24 cellular contexts compared by ENCODE assay signal in the genomic region with DNA sequence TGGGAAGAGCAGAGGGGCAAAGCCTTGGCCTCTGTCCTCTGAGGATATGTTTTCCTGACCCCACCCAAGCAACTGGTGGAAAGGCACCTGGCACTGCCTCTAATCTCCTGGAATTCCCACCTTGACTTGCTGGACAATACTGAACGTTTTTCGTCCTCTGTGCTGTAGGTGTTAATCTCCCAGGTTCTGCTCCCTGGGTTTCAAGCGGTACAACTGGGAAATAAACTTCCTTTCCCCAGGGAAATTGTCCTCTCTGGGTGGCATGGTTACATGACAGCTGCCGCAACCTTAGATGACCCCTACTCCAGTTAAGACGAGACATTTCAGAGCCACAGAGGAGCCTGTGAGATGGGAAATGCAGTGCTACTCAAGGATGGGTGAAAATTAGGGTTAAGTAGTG. TPM values are rescaled to one million over a fixed set of nuclear protein-coding genes. Genes with fewer than 3 reads are reported as not detected.
DNase-seq lines count a peak whose midpoint lies in the region; ATAC-seq and TF ChIP-seq lines count a peak whose summit lies in the region.
"Had no signal": no experiment of that assay in that cellular context is flagged by ENCODE, and none has a peak within 500 bp of the region (broad histone marks: within the 10 kb centered on the region; RNA-seq: fewer than 3 reads in every experiment).

No MANE protein-coding gene starts in this region.

- peaks cover 68% of the 10 kb centered on the region for H3F3A ChIP-seq in PC-9 (ENCODE audit: insufficient read depth, low read depth)

- TF ChIP-seq POLR2A in IMR-90 (IDR thresholded peaks at IDR 0.05; ENCODE audit: low read depth, low read length), result no peak
- no peak for TF ChIP-seq POLR2A in erythroblast (IDR thresholded peaks at IDR 0.05; ENCODE audit: low read length)

- H4K20me1 ChIP-seq in IMR-90 (ENCODE audit: insufficient read depth, low read length) (no peaks in the 10 kb centered on the region), PC-9 (ENCODE audit: insufficient read depth) (no peaks in the 10 kb centered on the region)

- no peak for ATAC-seq in IMR-90 (ENCODE audit: low read depth)
- peak in 3 of 4 donors; percentile 26 to 47 (median 33) for ATAC-seq in psoas muscle
- ATAC-seq in T-cell (replicated peaks in 1 of 4), result no peak
- ATAC-seq: CD8-positive, alpha-beta T cell had no signal

- peak overlapping the region; percentile 98 for H2BK120ac ChIP-seq in IMR-90 (ENCODE audit: low read depth, low read length)

- no peak overlapping the region; the same call in 1 of the 2 replicates for H3K27ac ChIP-seq in IMR-90 (ENCODE audit: insufficient read depth, low read length)
- H3K27ac ChIP-seq in PC-9, result peak overlapping the region; percentile 84
- peak overlapping the region; percentile 95 for H3K27ac ChIP-seq in epithelial cell of prostate
- H3K27ac ChIP-seq in psoas muscle, result no peak overlapping the region
- H3K27ac ChIP-seq: cardiac muscle cell, coronary artery, neutrophil, thoracic aorta had no signal

- H3K14ac ChIP-seq in IMR-90 (replicated peaks; ENCODE audit: low read depth, low read length), result peak overlapping the region; percentile 94

- peak overlapping the region; percentile 4; the same call in 1 of the 3 replicates for H2BK15ac ChIP-seq in IMR-90 (ENCODE audit: low read depth, low read length)

- H2AK9ac ChIP-seq in IMR-90 (replicated peaks; ENCODE audit: low read depth, low read length, poor library complexity), result peak overlapping the region; percentile 74

- CTCF ChIA-PET in IMR-90 (lab: Yijun Ruan, JAX), result interaction anchor here (0.7 to 1.7 kb wide), 2 partner anchors 16 to 75 kb away, joined by 3 to 7 read pairs; no protein-coding TSS in a partner anchor
- CTCF ChIA-PET in PC-9 (lab: Charles Lee), result interaction anchor here (1.3 kb wide), 1 partner anchor 75 kb away, joined by 11 read pairs; no protein-coding TSS in a partner anchor
- CTCF ChIA-PET in T-cell (lab: Charles Lee), result no interaction called here

- no peaks in the 10 kb centered on the region for H3K9me3 Mint-ChIP-seq in T-cell
- H3K9me3 Mint-ChIP-seq: activated B cell treated with CpG ODN at 0.5 μM for 24 hours; CD8-positive, alpha-beta T cell; stimulated activated naive CD8-positive, alpha-beta T cell treated with anti-CD3 and anti-CD28 coated beads, Interleukin-15, Interleukin-2, amounts not matched to agents 100 ng/mL and 50 ng/mL, for 24 hours had no signal

- H3K36me3 Mint-ChIP-seq in T-cell, result no peaks in the 10 kb centered on the region
- H3K36me3 Mint-ChIP-seq: CD8-positive, alpha-beta T cell had no signal

- H2AK5ac ChIP-seq in IMR-90 (ENCODE audit: low read depth, low read length), result peak overlapping the region; percentile 99

- peak overlapping the region; percentile 26 for H2AFZ ChIP-seq in IMR-90 (replicated peaks; ENCODE audit: low read length, poor library complexity)
- H2AFZ ChIP-seq in PC-9, result no peak overlapping the region

- no CpG with 5 or more reads among the region's 5 CpGs for WGBS in IMR-90 (ENCODE audit: extremely low coverage in 2 of 2, insufficient read length in 1 of 2), 2 experiments
- WGBS in psoas muscle, 3 donors, result 22 to 36% (median 32%) methylated on average over 5 of the region's 5 CpGs

- H3K27me3 ChIP-seq in IMR-90 (ENCODE audit: control insufficient read depth, insufficient read depth, low read length) (no peaks in the 10 kb centered on the region), PC-9 (ENCODE audit: insufficient read depth, low read depth) (no peaks in the 10 kb centered on the region), psoas muscle (ENCODE audit: insufficient read depth in 3 of 3, low read length in 2 of 3) (no peaks in the 10 kb centered on the region)
- H3K27me3 ChIP-seq: neutrophil had no signal

- H3K4me1 ChIP-seq in IMR-90 (ENCODE audit: control insufficient read depth, insufficient read depth, low read length) (peaks cover 20% of the 10 kb centered on the region), PC-9 (replicated peaks; ENCODE audit: insufficient read depth) (peaks cover 50% of the 10 kb centered on the region), psoas muscle (peaks cover 15% of the 10 kb centered on the region)

- H3K4ac ChIP-seq in IMR-90 (ENCODE audit: low read depth, low read length), result peak overlapping the region; percentile 97

- H3K9ac ChIP-seq in IMR-90 (ENCODE audit: low read depth, low read length), result no peak overlapping the region

- TF ChIP-seq CTCF in IMR-90 (conservative IDR thresholded peaks at IDR 0.05; ENCODE audit: low read depth, low read length) (no peak), PC-9 (conservative IDR thresholded peaks at IDR 0.05) (no peak), psoas muscle (IDR thresholded peaks at IDR 0.05) (no peak)

- BruUV-seq in IMR-90 (replicated peaks; lab: Mats Ljungman, UMichigan) (no TSS peak), PC-9 (replicated peaks; lab: Mats Ljungman, UMichigan) (TSS peak; percentile 97)

- no peak for DNase-seq in IMR-90
- DNase-seq in PC-9, result no peak
- no peak for DNase-seq in epithelial cell of prostate (ENCODE audit: low read depth, low spot score)
- no peak for DNase-seq in psoas muscle
- DNase-seq in T-cell, result no peak
- no peak for DNase-seq in erythroblast (lab: John Stamatoyannopoulos, UW)
- no peak for DNase-seq in stimulated activated CD4-positive, alpha-beta T cell treated with anti-CD3 and anti-CD28 coated beads, Interleukin-2, amount 100 ng/mL, for 48 hours
- no peak for DNase-seq in AG08396 (ENCODE audit: low spot score)
- DNase-seq: activated B cell treated with CpG ODN at 0.5 μM for 24 hours; activated CD4-positive, alpha-beta T cell treated with anti-CD3 and anti-CD28 coated beads, Interleukin-2, amount 50 U/mL, for 4 hours; activated naive CD4-positive, alpha-beta T cell treated with anti-CD3 and anti-CD28 coated beads, Interleukin-2, amount 50 U/mL, for 16 hours; CD8-positive, alpha-beta T cell; DMS 273 treated with DMSO at 0.1 percent for 48 hours; effector memory CD4-positive, alpha-beta T cell; foreskin melanocyte; left cardiac atrium; NCI-H1092; NCI-H187 treated with DMSO at 0.1 percent for 48 hours had no signal

- in situ Hi-C loops in IMR-90 (cut with MboI; ENCODE audit: low sequenced_read_pairs), result no loop called here

- dilution Hi-C loops in IMR-90 (cut with HindIII; ENCODE audit: low sequenced_read_pairs, unreplicated experiment), result no loop called here

- H3K56ac ChIP-seq in IMR-90 (ENCODE audit: extremely low read depth, insufficient read depth, low read length), result peak overlapping the region; percentile 60

- H3K9me1 ChIP-seq in IMR-90 (ENCODE audit: insufficient read depth, low read length), result peaks cover 19% of the 10 kb centered on the region

- H2BK5ac ChIP-seq in IMR-90 (ENCODE audit: low read depth, low read length, poor library complexity, severe bottlenecking), result peak overlapping the region; percentile 92

- no peak for TF ChIP-seq RAD21 in IMR-90 (IDR thresholded peaks at IDR 0.05; ENCODE audit: low read length)

- no peaks in the 10 kb centered on the region for H3K27me3 Mint-ChIP-seq in T-cell
- H3K27me3 Mint-ChIP-seq: activated B cell treated with CpG ODN at 0.5 μM for 24 hours; stimulated activated naive CD8-positive, alpha-beta T cell treated with anti-CD3 and anti-CD28 coated beads, Interleukin-15, Interleukin-2, amounts not matched to agents 100 ng/mL and 50 ng/mL, for 24 hours had no signal

- POLR2A ChIA-PET in IMR-90 (lab: Charles Lee; ENCODE audit: unreplicated experiment) (no interaction called here), PC-9 (lab: Charles Lee; ENCODE audit: unreplicated experiment) (interaction anchor here (0.6 to 1.5 kb wide), 8 partner anchors 37 to 120 kb away, joined by 3 to 11 read pairs (median 4); partner anchors contain the start of gene BCAR3), T-cell (lab: Charles Lee) (no interaction called here)

- no peaks in the 10 kb centered on the region for H3K4me1 Mint-ChIP-seq in T-cell

- peak overlapping the region; percentile 3; the same call in 1 of the 2 replicates for H4K5ac ChIP-seq in IMR-90 (ENCODE audit: low read depth, low read length)

- peaks cover 0 to 11% of the 10 kb centered on the region in 2 experiments; a peak in 3 of 4 replicates for H3K79me1 ChIP-seq in IMR-90 (ENCODE audit: low read depth in 1 of 2, low read length in 2 of 2)

- H3K79me2 ChIP-seq in PC-9 (ENCODE audit: low read depth), result peaks cover 4% of the 10 kb centered on the region; the same call in 1 of the 2 replicates

- H3K23ac ChIP-seq in IMR-90 (ENCODE audit: low read depth, low read length), result peak overlapping the region; percentile 87; the same call in 1 of the 2 replicates

- H2BK20ac ChIP-seq in IMR-90 (ENCODE audit: low read depth, low read length), result peak overlapping the region; percentile 97

- H4K8ac ChIP-seq in IMR-90 (ENCODE audit: low read depth in 2 of 2, low read length in 2 of 2), result peak overlapping the region; percentile 88 to 93

- H3K9me3 ChIP-seq in IMR-90 (ENCODE audit: control insufficient read depth, insufficient read depth, low read length) (peaks cover 3% of the 10 kb centered on the region; the same call in 1 of the 2 replicates), PC-9 (ENCODE audit: insufficient read depth, low read depth) (no peaks in the 10 kb centered on the region; the same call in 1 of the 2 replicates), psoas muscle (no peaks in the 10 kb centered on the region)
- H3K9me3 ChIP-seq: neutrophil, thoracic aorta had no signal

- no peak overlapping the region for H3K4me3 Mint-ChIP-seq in T-cell
- H3K4me3 Mint-ChIP-seq: activated B cell treated with CpG ODN at 0.5 μM for 24 hours; CD8-positive, alpha-beta T cell; stimulated activated naive CD8-positive, alpha-beta T cell treated with anti-CD3 and anti-CD28 coated beads, Interleukin-15, Interleukin-2, amounts not matched to agents 100 ng/mL and 50 ng/mL, for 24 hours had no signal

- no peaks in the 10 kb centered on the region for H3K36me3 ChIP-seq in IMR-90 (ENCODE audit: control insufficient read depth, insufficient read depth, low read length)
- H3K36me3 ChIP-seq in PC-9 (ENCODE audit: low read depth), result peaks cover 15% of the 10 kb centered on the region
- no peaks in the 10 kb centered on the region for H3K36me3 ChIP-seq in psoas muscle (ENCODE audit: insufficient read depth in 1 of 2, low read depth in 1 of 2)
- H3K36me3 ChIP-seq: cardiac muscle cell, neutrophil, thoracic aorta had no signal

- H3K18ac ChIP-seq in IMR-90 (ENCODE audit: low read depth, low read length), result peak overlapping the region; percentile 65; the same call in 1 of the 2 replicates

- intact Hi-C loops in IMR-90 (cut with micrococcal nuclease), result loop anchor here (1.0 to 5.0 kb wide), 4 partner anchors 57 to 302 kb away; partner anchors contain the start of gene BCAR3
- intact Hi-C loops in PC-9 (cut with micrococcal nuclease; ENCODE audit: unreplicated experiment), result loop anchor here (1.0 to 5.0 kb wide), 10 partner anchors 16 to 122 kb away; no protein-coding TSS in a partner anchor
- intact Hi-C loops in psoas muscle (cut with DNase I), result no loop called here

- no peak overlapping the region for H3K4me3 ChIP-seq in IMR-90 (ENCODE audit: insufficient read depth, low read depth, low read length)
- no peak overlapping the region for H3K4me3 ChIP-seq in PC-9
- H3K4me3 ChIP-seq in psoas muscle, result no peak overlapping the region
- H3K4me3 ChIP-seq: cardiac muscle cell, coronary artery, thoracic aorta had no signal

- H3K4me2 ChIP-seq in IMR-90 (ENCODE audit: low read depth, low read length) (no peak overlapping the region), PC-9 (peak overlapping the region; percentile 52)

- H3K9me2 ChIP-seq in PC-9 (ENCODE audit: insufficient read depth), result no peaks in the 10 kb centered on the region

- peak overlapping the region; percentile 95 for H4K91ac ChIP-seq in IMR-90 (ENCODE audit: insufficient read depth, low read depth, low read length)

- H3K27ac Mint-ChIP-seq in T-cell, result no peak overlapping the region
- H3K27ac Mint-ChIP-seq: activated B cell treated with CpG ODN at 0.5 μM for 24 hours; CD8-positive, alpha-beta T cell; progenitor cell of endocrine pancreas; stimulated activated naive CD8-positive, alpha-beta T cell treated with anti-CD3 and anti-CD28 coated beads, Interleukin-15, Interleukin-2, amounts not matched to agents 100 ng/mL and 50 ng/mL, for 24 hours had no signal

RNA-seq across cellular contexts. Expression of gene BCAR3, which starts 57.3 kb away (rescaled TPM):
- total RNA-seq in IMR-90 (2012; rRNA removed) (46.4 TPM in 2 replicates), PC-9 (2021) (62.5 and 70.0 TPM in 2 replicates), psoas muscle (10 to 100 TPM; 16.2 to 34.3 (median 21.1) TPM), T-cell (1 to 10 TPM in 4 of 5 donors, under 1 TPM in 1; 0.63 to 2.5 (median 1.4) TPM)
- polyA plus RNA-seq in IMR-90 (2012; rRNA removed) (41.4 and 47.9 TPM in 2 replicates), psoas muscle (10 to 100 TPM; 15.8 to 64.1 (median 16.5) TPM)
- 28.9 and 33.4 TPM in 2 replicates for polyA plus RNA-seq in IMR-90 (2012; cell fraction: cytosol; rRNA removed)
- polyA plus RNA-seq in IMR-90 (2012; cell fraction: nucleus; rRNA removed; ENCODE audit: low replicate concordance), result 41.5 and 54.4 TPM in 2 replicates

Comparison
In these comparisons a context has a peak if more than half of its experiments do, and no peak if none do; other contexts are left out.
1. ATAC-seq: peak in psoas muscle (3 of 4); none in IMR-90 (single experiment) and T-cell (0 of 4).
2. H3K27ac ChIP-seq: peak in PC-9 (single experiment) and epithelial cell of prostate (single experiment); none in IMR-90 (single experiment) and psoas muscle (single experiment).
3. RNA of gene BCAR3, which starts 57.3 kb away (total RNA-seq): 62.5 to 70.0 TPM in PC-9, 46.4 TPM in IMR-90 and 16.2 to 34.3 TPM in psoas muscle; 0.63 to 2.5 TPM in T-cell; every median in the first group is over 4 times any median in the second.
4. CTCF ChIA-PET loops: an anchor here in IMR-90 (0.7 to 1.7 kb wide) and PC-9 (1.3 kb wide); none called in T-cell.
5. intact Hi-C loops: an anchor here in IMR-90 (1.0 to 5.0 kb wide) and PC-9 (1.0 to 5.0 kb wide); none called in psoas muscle.